In the genomic region with DNA sequence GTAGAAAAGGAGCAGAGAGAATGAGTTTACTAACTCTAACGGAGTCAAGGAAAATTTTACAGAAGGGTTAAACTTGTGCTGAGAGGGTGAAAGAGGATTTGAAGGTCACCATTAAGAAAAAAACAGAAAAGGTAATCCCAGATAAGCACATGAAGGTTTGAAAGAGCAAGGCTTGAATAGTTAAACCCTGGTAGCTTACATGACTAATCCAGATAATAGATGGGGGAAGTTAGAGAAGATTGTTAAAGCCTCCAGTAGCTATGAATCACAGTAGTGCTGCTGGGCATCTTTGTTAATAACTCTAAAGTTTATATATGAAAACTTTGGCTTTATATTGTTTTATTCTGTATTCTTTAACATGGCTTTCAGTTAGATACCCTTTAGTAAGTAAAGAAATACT, we compare ENCODE assay signal across 24 cellular contexts.
A peak's percentile ranks its signal among the peaks of the same experiment; 100 is the strongest.
DNase-seq lines count a peak whose midpoint lies in the region; ATAC-seq and TF ChIP-seq lines count a peak whose summit lies in the region.
"Had no signal": no experiment of that assay in that cellular context is flagged by ENCODE, and none has a peak within 500 bp of the region (broad histone marks: within the 10 kb centered on the region; RNA-seq: fewer than 3 reads in every experiment).

No MANE protein-coding gene starts in this region.

- no peak overlapping the region for H3K27ac Mint-ChIP-seq in neural progenitor cell
- H3K27ac Mint-ChIP-seq: activated CD4-positive, alpha-beta memory T cell treated with anti-CD3 and anti-CD28 coated beads for 36 hours; activated naive CD8-positive, alpha-beta T cell treated with anti-CD3 and anti-CD28 coated beads for 36 hours; CD14-positive monocyte; naive thymus-derived CD8-positive, alpha-beta T cell had no signal

- H3K4me3 ChIP-seq in epithelial cell of esophagus (ENCODE audit: low read length) (no peak overlapping the region), neural progenitor cell (no peak overlapping the region)
- H3K4me3 ChIP-seq: body of pancreas, right atrium auricular region had no signal

- ATAC-seq in HG03095 (IDR thresholded peaks at IDR 0.05; ENCODE audit: unreplicated experiment) = no peak
- ATAC-seq: body of pancreas; left ventricle myocardium superior; naive thymus-derived CD8-positive, alpha-beta T cell; stimulated activated naive CD8-positive, alpha-beta T cell treated with anti-CD3 and anti-CD28 coated beads, Interleukin-15, Interleukin-2, amounts not matched to agents 100 U/mL and 50 U/mL, for 24 hours had no signal

- H3K4me3 Mint-ChIP-seq in neural progenitor cell = no peak overlapping the region
- H3K4me3 Mint-ChIP-seq: activated CD4-positive, alpha-beta memory T cell treated with anti-CD3 and anti-CD28 coated beads for 36 hours; activated naive CD8-positive, alpha-beta T cell treated with anti-CD3 and anti-CD28 coated beads for 36 hours; CD14-positive monocyte; naive thymus-derived CD8-positive, alpha-beta T cell had no signal

- no peak overlapping the region for H3K9ac ChIP-seq in neural progenitor cell

- no peaks in the 10 kb centered on the region for H3K79me2 ChIP-seq in neural progenitor cell (ENCODE audit: low read depth)

- no peaks in the 10 kb centered on the region for H3K27me3 ChIP-seq in neural progenitor cell
- H3K27me3 ChIP-seq: body of pancreas, right atrium auricular region had no signal

- H3K27ac ChIP-seq in neural progenitor cell = no peak overlapping the region
- H3K27ac ChIP-seq: body of pancreas, epithelial cell of prostate, right atrium auricular region had no signal

- H3K4me2 ChIP-seq in neural progenitor cell = peak overlapping the region; percentile 1

- no peaks in the 10 kb centered on the region for H4K20me1 ChIP-seq in neural progenitor cell (ENCODE audit: low read depth)

- no peak overlapping the region for H2AFZ ChIP-seq in neural progenitor cell (replicated peaks)

- H3K27me3 Mint-ChIP-seq in neural progenitor cell (ENCODE audit: insufficient read depth, low read depth) = peaks cover 2% of the 10 kb centered on the region
- H3K27me3 Mint-ChIP-seq: activated CD4-positive, alpha-beta memory T cell treated with anti-CD3 and anti-CD28 coated beads for 36 hours; activated naive CD8-positive, alpha-beta T cell treated with anti-CD3 and anti-CD28 coated beads for 36 hours; naive thymus-derived CD8-positive, alpha-beta T cell had no signal

- no peaks in the 10 kb centered on the region for H3K4me1 ChIP-seq in neural progenitor cell
- H3K4me1 ChIP-seq: body of pancreas, right atrium auricular region had no signal

- peaks cover 12% of the 10 kb centered on the region for H3K4me1 Mint-ChIP-seq in neural progenitor cell
- H3K4me1 Mint-ChIP-seq: activated naive CD8-positive, alpha-beta T cell treated with anti-CD3 and anti-CD28 coated beads for 36 hours; CD14-positive monocyte; naive thymus-derived CD8-positive, alpha-beta T cell had no signal

- TF ChIP-seq CTCF in epithelial cell of esophagus (IDR thresholded peaks at IDR 0.05; ENCODE audit: insufficient read depth, low read depth, low read length, missing control alignments) (no peak), neural progenitor cell (IDR thresholded peaks at IDR 0.05) (no peak)

- no peaks in the 10 kb centered on the region for H3K9me3 ChIP-seq in neural progenitor cell (ENCODE audit: low read depth)
- H3K9me3 ChIP-seq: body of pancreas, right atrium auricular region had no signal

- no peaks in the 10 kb centered on the region for H3K36me3 Mint-ChIP-seq in neural progenitor cell
- H3K36me3 Mint-ChIP-seq: activated CD4-positive, alpha-beta memory T cell treated with anti-CD3 and anti-CD28 coated beads for 36 hours; activated naive CD8-positive, alpha-beta T cell treated with anti-CD3 and anti-CD28 coated beads for 36 hours; CD14-positive monocyte; naive thymus-derived CD8-positive, alpha-beta T cell had no signal

- H3K36me3 ChIP-seq in neural progenitor cell = no peaks in the 10 kb centered on the region
- H3K36me3 ChIP-seq: right atrium auricular region had no signal

- no peaks in the 10 kb centered on the region for H3K9me3 Mint-ChIP-seq in neural progenitor cell

- no peaks in the 10 kb centered on the region for H3F3A ChIP-seq in neural progenitor cell (ENCODE audit: low read depth)

- DNase-seq in EL = peak; percentile 1
- peak; percentile 25 for DNase-seq in RKO (ENCODE audit: low spot score)
- peak; percentile 48 for DNase-seq in epithelial cell of esophagus (ENCODE audit: low read depth)
- DNase-seq in neural progenitor cell (ENCODE audit: low spot score) = peak; percentile 12
- DNase-seq in stimulated activated CD4-positive, alpha-beta T cell treated with anti-CD3 and anti-CD28 coated beads, Interleukin-15, amount 100 ng/mL, for 24 hours = no peak
- no peak for DNase-seq in SKM-1 treated with dmso at 0.1 percent for 144 hours (lab: John Stamatoyannopoulos, UW; ENCODE audit: unreplicated experiment)
- no peak for DNase-seq in activated T-cell treated with anti-CD3 and anti-CD28 coated beads, Interleukin-2, amount 50 U/mL, for 48 hours
- DNase-seq: activated CD4-positive, alpha-beta memory T cell treated with anti-CD3 and anti-CD28 coated beads for 36 hours; activated CD4-positive, CD25-positive, alpha-beta regulatory T cell; activated naive CD8-positive, alpha-beta T cell treated with anti-CD3 and anti-CD28 coated beads for 36 hours; body of pancreas; foreskin melanocyte; hippocampal formation; left ventricle myocardium superior; midbrain; naive thymus-derived CD8-positive, alpha-beta T cell; NCI-H187 treated with DMSO at 0.1 percent for 48 hours; NCI-H69; stimulated activated naive CD8-positive, alpha-beta T cell treated with anti-CD3 and anti-CD28 coated beads, Interleukin-15, Interleukin-2, amounts not matched to agents 100 U/mL and 50 U/mL, for 24 hours; T-helper 9 cell had no signal

Comparison
In these comparisons a context has a peak if more than half of its experiments do, and no peak if none do; other contexts are left out.
1. DNase-seq: peak in EL (single experiment), RKO (single experiment), epithelial cell of esophagus (single experiment) and neural progenitor cell (single experiment); none in stimulated activated CD4-positive, alpha-beta T cell treated with anti-CD3 and anti-CD28 coated beads, Interleukin-15, amount 100 ng/mL, for 24 hours (single experiment), SKM-1 treated with dmso at 0.1 percent for 144 hours (single experiment) and activated T-cell treated with anti-CD3 and anti-CD28 coated beads, Interleukin-2, amount 50 U/mL, for 48 hours (0 of 2).